In genomic region chr1:245807306-245807705, GRCh38 we compare ENCODE assay signal across 1 cellular context.
TF ChIP-seq lines count a peak whose summit lies in the region.

No MANE protein-coding gene starts in this region.

TF ChIP-seq in H1, 55 proteins besides CTCF, POLR2A, EP300 and RAD21 (continued from another document):
- TF ChIP-seq CHD7 (IDR thresholded peaks at IDR 0.05; ENCODE audit: insufficient replicate concordance, low read length) (no peak), SRF (IDR thresholded peaks at IDR 0.05; ENCODE audit: low read depth, low read length) (no peak), TAF1 (IDR thresholded peaks at IDR 0.05; ENCODE audit: low read depth, low read length) (no peak), SIX5 (IDR thresholded peaks at IDR 0.05; ENCODE audit: low read depth, low read length) (no peak), ZNF274 (IDR thresholded peaks at IDR 0.05; ENCODE audit: borderline replicate concordance, extremely low read depth, low read length) (no peak)
